Comparison of ENCODE assay signal across 1 cellular context in genomic region chr7:131226116-131226562, GRCh38.
TF ChIP-seq lines count a peak whose summit lies in the region.

No MANE protein-coding gene starts in this region.

TF ChIP-seq in HepG2, 621 proteins besides CTCF, POLR2A, EP300 and RAD21 (continued from another document and continues in another):
- TF ChIP-seq NFIB (CRISPR knock-in tag; IDR thresholded peaks at IDR 0.05; ENCODE audit: borderline replicate concordance) (no peak), POLR2G (IDR thresholded peaks at IDR 0.05; ENCODE audit: low read depth, low read length) (peak; percentile 52; the same call in 1 of the 2 replicates), HNF1A (IDR thresholded peaks at IDR 0.05; ENCODE audit: low read depth) (peak; percentile 77), HNF1A (CRISPR knock-in tag; IDR thresholded peaks at IDR 0.05; ENCODE audit: borderline replicate concordance) (peak; percentile 80; the same call in 1 of the 2 replicates), SNAI1 (CRISPR knock-in tag; IDR thresholded peaks at IDR 0.05; ENCODE audit: borderline replicate concordance) (no peak), IRF2 (CRISPR knock-in tag; IDR thresholded peaks at IDR 0.05) (peak; percentile 41; the same call in 1 of the 2 replicates), TBL1XR1 (IDR thresholded peaks at IDR 0.05; ENCODE audit: borderline replicate concordance, low read length, partially characterized antibody) (no peak), ZNF710 (CRISPR knock-in tag; IDR thresholded peaks at IDR 0.05; ENCODE audit: borderline replicate concordance) (no peak), ZNF292 (CRISPR knock-in tag; IDR thresholded peaks at IDR 0.05; ENCODE audit: borderline replicate concordance, low read depth) (0 out of 2 replicates have a peak, but pooled peaks have one; percentile 27), SAP130 (CRISPR knock-in tag; IDR thresholded peaks at IDR 0.05; ENCODE audit: low read depth) (peak; percentile 49), ZNF234 (CRISPR knock-in tag; conservative IDR thresholded peaks at IDR 0.05) (no peak), ZNF142 (CRISPR knock-in tag; IDR thresholded peaks at IDR 0.05) (no peak), ZNF792 (CRISPR knock-in tag; IDR thresholded peaks at IDR 0.05) (0 out of 2 replicates have a peak, but pooled peaks have one; percentile 51), IKZF1 (IDR thresholded peaks at IDR 0.05) (no peak), ZNF329 (CRISPR knock-in tag; IDR thresholded peaks at IDR 0.05; ENCODE audit: low read depth) (no peak), SKI (IDR thresholded peaks at IDR 0.05; ENCODE audit: partially characterized antibody) (no peak), MNT (IDR thresholded peaks at IDR 0.05) (no peak), ZNF446 (CRISPR knock-in tag; IDR thresholded peaks at IDR 0.05) (no peak), ZNF432 (CRISPR knock-in tag; IDR thresholded peaks at IDR 0.05; ENCODE audit: borderline replicate concordance) (no peak), SOX13 (IDR thresholded peaks at IDR 0.05) (no peak), SOX13 (CRISPR knock-in tag; conservative IDR thresholded peaks at IDR 0.05 in 1 of 2, IDR thresholded peaks at IDR 0.05 in 1 of 2) (0 out of 4 replicates have a peak, but pooled peaks of 1 of the 2 experiments have one; percentile 7), DZIP1 (CRISPR knock-in tag; IDR thresholded peaks at IDR 0.05) (no peak), MIXL1 (CRISPR knock-in tag; IDR thresholded peaks at IDR 0.05) (0 out of 2 replicates have a peak, but pooled peaks have one; percentile 9), PPARG (CRISPR knock-in tag; conservative IDR thresholded peaks at IDR 0.05) (no peak), RFXAP (CRISPR knock-in tag; IDR thresholded peaks at IDR 0.05; ENCODE audit: borderline replicate concordance) (0 out of 2 replicates have a peak, but pooled peaks have one; percentile 55), NAIF1 (CRISPR knock-in tag; IDR thresholded peaks at IDR 0.05; ENCODE audit: borderline replicate concordance) (no peak), PHF8 (CRISPR knock-in tag; IDR thresholded peaks at IDR 0.05) (0 out of 2 replicates have a peak, but pooled peaks have one; percentile 19), ZNF331 (CRISPR knock-in tag; IDR thresholded peaks at IDR 0.05) (peak; percentile 46; the same call in 1 of the 2 replicates), TFE3 (CRISPR knock-in tag; IDR thresholded peaks at IDR 0.05) (no peak), ZNF414 (CRISPR knock-in tag; IDR thresholded peaks at IDR 0.05) (no peak), MAFK (conservative IDR thresholded peaks at IDR 0.05 in 1 of 2, IDR thresholded peaks at IDR 0.05 in 1 of 2; ENCODE audit: low read length in 2 of 2) (peak in 1 of 2 experiments; percentile 34; a peak in 2 of 4 replicates), ZNF547 (CRISPR knock-in tag; IDR thresholded peaks at IDR 0.05) (no peak), ZNF512B (CRISPR knock-in tag; IDR thresholded peaks at IDR 0.05; ENCODE audit: borderline replicate concordance) (no peak)
